Comparison of ENCODE assay signal across 9 cellular contexts in the genomic region with DNA sequence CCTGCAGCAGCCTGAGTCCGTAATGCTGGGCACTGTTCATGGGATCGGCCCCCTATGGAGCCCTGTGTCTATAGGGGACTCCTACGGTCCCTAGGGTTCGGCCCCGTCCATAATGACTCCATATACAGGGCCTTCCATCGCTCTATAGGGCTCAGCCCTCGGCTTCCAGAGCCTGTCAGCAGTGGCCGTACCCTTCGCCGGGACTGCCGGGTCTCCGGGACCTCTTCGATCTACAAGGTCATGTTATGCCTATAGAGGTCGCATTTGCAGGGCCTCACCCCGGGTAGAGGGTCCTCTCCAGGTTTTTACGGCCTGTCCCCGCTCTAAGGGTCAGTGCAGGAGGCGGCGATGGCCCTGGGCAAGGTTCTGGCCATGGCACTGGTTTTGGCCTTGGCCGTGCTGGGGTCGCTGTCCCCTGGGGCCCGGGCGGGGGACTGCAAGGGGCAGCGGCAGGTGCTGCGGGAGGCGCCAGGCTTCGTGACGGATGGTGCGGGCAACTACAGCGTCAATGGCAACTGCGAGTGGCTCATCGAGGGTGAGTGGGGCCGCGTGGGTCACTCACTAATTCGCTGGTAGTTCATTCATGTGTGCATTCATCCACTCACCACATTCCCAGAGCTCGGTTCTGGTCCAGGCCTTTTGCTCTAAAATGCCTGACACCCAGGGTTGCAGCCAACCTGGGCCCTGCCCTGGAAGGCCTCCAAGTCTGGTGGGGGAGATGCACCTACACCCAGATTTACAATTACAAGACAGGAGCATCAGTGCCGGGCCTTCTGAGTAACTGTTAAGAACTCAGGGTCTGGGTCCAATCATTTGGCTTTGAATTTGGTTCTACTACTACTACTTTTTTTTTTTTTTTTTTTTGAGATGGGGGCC. TPM values are rescaled to one million over a fixed set of nuclear protein-coding genes. Genes with fewer than 3 reads are reported as not detected.
A peak's percentile ranks its signal among the peaks of the same experiment; 100 is the strongest.
DNase-seq lines count a peak whose midpoint lies in the region; ATAC-seq and TF ChIP-seq lines count a peak whose summit lies in the region.
"Had no signal": no experiment of that assay in that cellular context is flagged by ENCODE, and none has a peak within 500 bp of the region (broad histone marks: within the 10 kb centered on the region; RNA-seq: fewer than 3 reads in every experiment).

No MANE protein-coding gene starts in this region.

- H3K27ac Mint-ChIP-seq in activated B cell treated with CpG ODN at 0.5 μM for 24 hours (peak overlapping the region; percentile 75), natural killer cell (peak overlapping the region; percentile 65 to 79)

- H3K27me3 Mint-ChIP-seq in activated B cell treated with CpG ODN at 0.5 μM for 24 hours: peaks cover 7% of the 10 kb centered on the region
- peaks cover 15 to 19% of the 10 kb centered on the region in 2 donors for H3K27me3 Mint-ChIP-seq in natural killer cell (ENCODE audit: low read depth in 2 of 2)

- peaks cover 21% of the 10 kb centered on the region for H3K27me3 ChIP-seq in AG04450 (ENCODE audit: control insufficient read depth, insufficient read depth, low read length)

- no peak for DNase-seq in AG04450 (ENCODE audit: low read depth, low spot score)
- DNase-seq in activated B cell treated with CpG ODN at 0.5 μM for 24 hours: peak; percentile 45
- no peak for DNase-seq in epithelial cell of proximal tubule (ENCODE audit: low read depth)
- no peak for DNase-seq in natural killer cell
- DNase-seq in AG08395 (ENCODE audit: low spot score): no peak

- ATAC-seq in GM19035 (IDR thresholded peaks at IDR 0.05; ENCODE audit: unreplicated experiment): peak; percentile 14
- ATAC-seq in HG03460 (IDR thresholded peaks at IDR 0.05; ENCODE audit: unreplicated experiment): peak; percentile 9
- peak; percentile 9 for ATAC-seq in activated B cell treated with CpG ODN at 0.5 μM for 24 hours (ENCODE audit: low read depth)
- ATAC-seq in natural killer cell: peak; percentile 0 to 8 (median 8)
- no peak for ATAC-seq in HG02970 (IDR thresholded peaks at IDR 0.05; ENCODE audit: low FRiP score, unreplicated experiment)

- peak overlapping the region; percentile 81 for H3K4me3 ChIP-seq in AG04450 (ENCODE audit: low read depth, low read length)
- peak overlapping the region; percentile 99 for H3K4me3 ChIP-seq in epithelial cell of proximal tubule (ENCODE audit: low read depth, low read length)

- intact Hi-C loops in activated B cell treated with CpG ODN at 0.5 μM for 24 hours (cut with micrococcal nuclease) (loop anchor here (1.0 to 2.0 kb wide), 13 partner anchors 13 to 467 kb away; a partner anchor contains a TSS), natural killer cell (cut with micrococcal nuclease) (loop anchor here (1.0 to 2.0 kb wide), 6 partner anchors 23 to 250 kb away; a partner anchor contains a TSS)

- H3K9me3 Mint-ChIP-seq in activated B cell treated with CpG ODN at 0.5 μM for 24 hours (no peaks in the 10 kb centered on the region), natural killer cell (no peaks in the 10 kb centered on the region)

- TF ChIP-seq CTCF in AG04450 (IDR thresholded peaks at IDR 0.05; ENCODE audit: low read depth, low read length) (0 out of 2 replicates have a peak, but pooled peaks have one; percentile 3), activated B cell treated with CpG ODN at 0.5 μM for 24 hours (IDR thresholded peaks at IDR 0.05) (no peak), epithelial cell of proximal tubule (conservative IDR thresholded peaks at IDR 0.05; ENCODE audit: low read depth, low read length) (peak; percentile 9), natural killer cell (IDR thresholded peaks at IDR 0.05) (no peak)

- CTCF ChIA-PET in AG04450 (lab: Charles Lee) (no interaction called here), activated B cell treated with CpG ODN at 0.5 μM for 24 hours (lab: Charles Lee) (interaction anchor here (1.3 kb wide), 1 partner anchor 107 kb away, joined by 3 read pairs; no protein-coding TSS in a partner anchor)

- H3K4me1 Mint-ChIP-seq in activated B cell treated with CpG ODN at 0.5 μM for 24 hours (peaks cover 21% of the 10 kb centered on the region), natural killer cell (peaks cover 17 to 29% of the 10 kb centered on the region in 2 donors)

- POLR2A ChIA-PET in AG04450 (lab: Yijun Ruan, JAX) (no interaction called here), activated B cell treated with CpG ODN at 0.5 μM for 24 hours (lab: Charles Lee) (no interaction called here)

- H3K36me3 Mint-ChIP-seq in activated B cell treated with CpG ODN at 0.5 μM for 24 hours (ENCODE audit: low read depth) (peaks cover 2% of the 10 kb centered on the region), natural killer cell (peaks cover 5% of the 10 kb centered on the region)

- peak overlapping the region; percentile 87 for H3K4me3 Mint-ChIP-seq in activated B cell treated with CpG ODN at 0.5 μM for 24 hours
- H3K4me3 Mint-ChIP-seq in natural killer cell: peak overlapping the region; percentile 95

- H3K9me3 ChIP-seq in AG04450 (ENCODE audit: control insufficient read depth, insufficient read depth, low read length): no peaks in the 10 kb centered on the region; the same call in 1 of the 2 replicates

- no peak overlapping the region for H3K27ac ChIP-seq in AG04450 (ENCODE audit: low read depth, low read length)

RNA-seq across cellular contexts. Expression of a gene that starts 0.7 kb away (rescaled TPM):
- polyA plus RNA-seq in AG04450 (2011; rRNA removed): 9.9 and 10.6 TPM in 2 replicates
- 13.9 and 14.7 TPM in 2 replicates for polyA minus RNA-seq in AG04450 (2011; rRNA and poly(A)+ RNA removed)
- total RNA-seq in activated B cell treated with CpG ODN at 0.5 μM for 24 hours (13.0 and 15.1 TPM in 2 replicates), epithelial cell of proximal tubule (16.5 and 30.2 TPM in 2 replicates), natural killer cell (10 to 100 TPM in 2 of 3 donors, 1 to 10 TPM in 1; 8.1 to 11.3 (median 10.5) TPM)

RNA-seq across cellular contexts. Expression of a gene that starts 13.0 kb away (rescaled TPM):
- polyA plus RNA-seq in AG04450 (2011; rRNA removed): not detected in 2 replicates
- polyA minus RNA-seq in AG04450 (2011; rRNA and poly(A)+ RNA removed): not detected in 2 replicates
- total RNA-seq in activated B cell treated with CpG ODN at 0.5 μM for 24 hours (not detected in 2 replicates), epithelial cell of proximal tubule (0.63 TPM in 1 of 2 replicates, not detected in the other), natural killer cell (not detected)
- total RNA-seq: renal cortical epithelial cell had no signal

RNA-seq across cellular contexts. Expression of a gene that starts 23.7 kb away (rescaled TPM):
- polyA plus RNA-seq in AG04450 (2011; rRNA removed): 34.7 and 38.0 TPM in 2 replicates
- polyA minus RNA-seq in AG04450 (2011; rRNA and poly(A)+ RNA removed): 67.8 and 83.0 TPM in 2 replicates
- total RNA-seq in activated B cell treated with CpG ODN at 0.5 μM for 24 hours: 22.7 and 25.9 TPM in 2 replicates
- total RNA-seq in epithelial cell of proximal tubule: 157 and 183 TPM in 2 replicates
- total RNA-seq in natural killer cell: 1 to 10 TPM; 6.1 to 8.9 (median 7.9) TPM

RNA-seq across cellular contexts. Expression of a gene that starts 24.2 kb away (rescaled TPM):
- polyA plus RNA-seq in AG04450 (2011; rRNA removed): 0.40 and 0.92 TPM in 2 replicates
- 0.43 and 0.74 TPM in 2 replicates for polyA minus RNA-seq in AG04450 (2011; rRNA and poly(A)+ RNA removed)
- total RNA-seq in activated B cell treated with CpG ODN at 0.5 μM for 24 hours: 0.20 and 0.33 TPM in 2 replicates
- total RNA-seq in epithelial cell of proximal tubule: 0.23 and 2.7 TPM in 2 replicates
- not detected for total RNA-seq in natural killer cell

RNA-seq across cellular contexts. Expression of a gene that starts 57.1 kb away (rescaled TPM):
- polyA plus RNA-seq in AG04450 (2011; rRNA removed): 2.9 and 4.2 TPM in 2 replicates
- polyA minus RNA-seq in AG04450 (2011; rRNA and poly(A)+ RNA removed): 5.1 and 6.2 TPM in 2 replicates
- total RNA-seq in activated B cell treated with CpG ODN at 0.5 μM for 24 hours (85.4 and 96.5 TPM in 2 replicates), epithelial cell of proximal tubule (49.3 and 63.9 TPM in 2 replicates), natural killer cell (100 to 1,000 TPM in 2 of 3 donors, 10 to 100 TPM in 1; 95.4 to 121 (median 108) TPM)

Comparison
In these comparisons a context has a peak if more than half of its experiments do, and no peak if none do; other contexts are left out.
1. CTCF ChIP-seq: peak in AG04450 (single experiment) and epithelial cell of proximal tubule (single experiment); none in activated B cell treated with CpG ODN at 0.5 μM for 24 hours (single experiment) and natural killer cell (single experiment).